1 cellular context compared by ENCODE assay signal in genomic region chr17:82095777-82096708, GRCh38.
TF ChIP-seq lines count a peak whose summit lies in the region.

No MANE protein-coding gene starts in this region.

TF ChIP-seq in HepG2, 621 proteins besides CTCF, POLR2A, EP300 and RAD21 (continued from another document):
- TF ChIP-seq AKNA (CRISPR knock-in tag; IDR thresholded peaks at IDR 0.05; ENCODE audit: borderline replicate concordance) (no peak), ZNF737 (CRISPR knock-in tag; IDR thresholded peaks at IDR 0.05; ENCODE audit: borderline replicate concordance) (no peak), CEBPG (CRISPR knock-in tag; IDR thresholded peaks at IDR 0.05) (no peak), ZNF264 (CRISPR knock-in tag; IDR thresholded peaks at IDR 0.05) (no peak), ZBED4 (CRISPR knock-in tag; IDR thresholded peaks at IDR 0.05; ENCODE audit: borderline replicate concordance) (no peak), GLMP (CRISPR knock-in tag; IDR thresholded peaks at IDR 0.05; ENCODE audit: borderline replicate concordance) (no peak), TEAD3 (CRISPR knock-in tag; optimal IDR thresholded peaks at IDR 0.05; ENCODE audit: borderline replicate concordance) (no peak), UBTF (CRISPR knock-in tag; IDR thresholded peaks at IDR 0.05) (peak; percentile 69; the same call in 1 of the 2 replicates), ZSCAN21 (CRISPR knock-in tag; IDR thresholded peaks at IDR 0.05; ENCODE audit: borderline replicate concordance) (no peak), JDP2 (CRISPR knock-in tag; IDR thresholded peaks at IDR 0.05; ENCODE audit: borderline replicate concordance) (no peak), ZNF460 (CRISPR knock-in tag; IDR thresholded peaks at IDR 0.05; ENCODE audit: borderline replicate concordance) (no peak), CSRNP1 (CRISPR knock-in tag; IDR thresholded peaks at IDR 0.05) (peak; percentile 68; the same call in 1 of the 2 replicates), ZBTB21 (CRISPR knock-in tag; IDR thresholded peaks at IDR 0.05) (no peak), AKAP8 (CRISPR knock-in tag; IDR thresholded peaks at IDR 0.05) (no peak; the same call in 1 of the 2 replicates), ZBTB20 (CRISPR knock-in tag; IDR thresholded peaks at IDR 0.05; ENCODE audit: borderline replicate concordance, low read depth) (0 out of 2 replicates have a peak, but pooled peaks have one; percentile 24), ETS1 (CRISPR knock-in tag; IDR thresholded peaks at IDR 0.05) (no peak), ZNF510 (CRISPR knock-in tag; IDR thresholded peaks at IDR 0.05; ENCODE audit: low read depth) (no peak), ZNF232 (CRISPR knock-in tag; IDR thresholded peaks at IDR 0.05; ENCODE audit: borderline replicate concordance) (0 out of 2 replicates have a peak, but pooled peaks have one; percentile 62), ZNF766 (CRISPR knock-in tag; IDR thresholded peaks at IDR 0.05; ENCODE audit: borderline replicate concordance) (0 out of 2 replicates have a peak, but pooled peaks have one; percentile 59), JUNB (CRISPR knock-in tag; IDR thresholded peaks at IDR 0.05; ENCODE audit: borderline replicate concordance) (no peak)
